ENCODE assay signal across 27 cellular contexts in genomic region chr11:44496391-44496790, GRCh38.
DNase-seq lines count a peak whose midpoint lies in the region; ATAC-seq, FAIRE-seq and TF ChIP-seq lines count a peak whose summit lies in the region.
"Had no signal": no experiment of that assay in that cellular context is flagged by ENCODE, and none has a peak within 500 bp of the region (broad histone marks: within the 10 kb centered on the region; RNA-seq: fewer than 3 reads in every experiment).

No MANE protein-coding gene starts in this region.

- no peak overlapping the region for H4K8ac ChIP-seq in mesendoderm (ENCODE audit: low read depth, low read length)

- no peak overlapping the region for H2BK120ac ChIP-seq in mesendoderm (ENCODE audit: low read depth, low read length)

- no peak overlapping the region for H3K4me2 ChIP-seq in mesendoderm (ENCODE audit: low read length)
- H3K4me2 ChIP-seq: A549; BLaER1 treated with 17β-estradiol and CSF1 and Interleukin-3, amounts not matched to agents 10 nM and 100 nM had no signal

- H3K9me3 ChIP-seq in WERI-Rb-1 (ENCODE audit: severe bottlenecking) (no peaks in the 10 kb centered on the region), heart right ventricle (no peaks in the 10 kb centered on the region), kidney (ENCODE audit: control insufficient read depth in 1 of 2, low read length in 2 of 2) (no peaks in the 10 kb centered on the region)
- H3K9me3 ChIP-seq: A549; BLaER1 treated with 17β-estradiol and CSF1 and Interleukin-3, amounts not matched to agents 10 nM and 100 nM; Caco-2 had no signal

- FAIRE-seq in D721Med (lab: Jason Lieb, UNC) (peak; percentile 55), kidney (lab: Jason Lieb, UNC) (no peak)
- FAIRE-seq: A549, GM12878, GM12892, GM18507 had no signal

- H3K4ac ChIP-seq in mesendoderm (ENCODE audit: low read depth, low read length), result no peak overlapping the region

- H3K27me3 ChIP-seq in WERI-Rb-1 (ENCODE audit: insufficient read depth, low read depth, severe bottlenecking) (peaks cover 5% of the 10 kb centered on the region), mesendoderm (ENCODE audit: insufficient read depth, low read length, poor library complexity) (no peaks in the 10 kb centered on the region), heart right ventricle (no peaks in the 10 kb centered on the region)
- H3K27me3 ChIP-seq: BLaER1 treated with 17β-estradiol and CSF1 and Interleukin-3, amounts not matched to agents 10 nM and 100 nM had no signal

- no peak overlapping the region for H4K5ac ChIP-seq in mesendoderm (ENCODE audit: low read length)

- no peak overlapping the region for H2BK5ac ChIP-seq in mesendoderm (ENCODE audit: low read length)

- no peaks in the 10 kb centered on the region for H3K79me1 ChIP-seq in mesendoderm (ENCODE audit: low read length)

- H3K36me3 ChIP-seq in WERI-Rb-1 (no peaks in the 10 kb centered on the region), mesendoderm (ENCODE audit: control insufficient read depth, insufficient read depth, low read length) (no peaks in the 10 kb centered on the region), heart right ventricle (no peaks in the 10 kb centered on the region), kidney (ENCODE audit: control insufficient read depth in 1 of 2, insufficient read depth in 2 of 2, low read length in 2 of 2) (no peaks in the 10 kb centered on the region)
- H3K36me3 ChIP-seq: BLaER1 treated with 17β-estradiol and CSF1 and Interleukin-3, amounts not matched to agents 10 nM and 100 nM had no signal

- no peak overlapping the region for H2AK5ac ChIP-seq in mesendoderm (ENCODE audit: low read length)

- H3K18ac ChIP-seq in mesendoderm (ENCODE audit: low read length), result no peak overlapping the region

- WGBS in mesendoderm (ENCODE audit: extremely low coverage, insufficient coverage, low lambda C conversion rate), result no CpG with 5 or more reads among the region's 3 CpGs
- WGBS in heart right ventricle, 2 donors, result 82 to 92% methylated on average over 3 of the region's 3 CpGs

- H3K9ac ChIP-seq in mesendoderm (ENCODE audit: low read length) (no peak overlapping the region), kidney (ENCODE audit: low read length in 2 of 2) (no peak overlapping the region)
- H3K9ac ChIP-seq: BLaER1 treated with 17β-estradiol and CSF1 and Interleukin-3, amounts not matched to agents 10 nM and 100 nM had no signal

- intact Hi-C loops in heart right ventricle (cut with DNase I) (no loop called here), kidney (cut with DNase I) (no loop called here)

- no peak for DNase-seq in D721Med (ENCODE audit: insufficient read length, low spot score)
- DNase-seq in NCI-H82 (lab: John Stamatoyannopoulos, UW), result peak; percentile 79
- DNase-seq in WERI-Rb-1, result peak; percentile 80
- peak; percentile 70 for DNase-seq in mesendoderm
- DNase-seq in heart right ventricle, result no peak
- DNase-seq in kidney, result no peak
- no peak for DNase-seq in activated naive CD4-positive, alpha-beta T cell treated with Interleukin-2 at 50 U/mL for 16 hours
- DNase-seq: AML-193; Caco-2; Calu3; CD4-positive, alpha-beta T cell; CD8-positive, alpha-beta T cell; DMS 273 treated with DMSO at 0.1 percent for 48 hours; DMS153; DMS53; DMS79; DND-41; EL; GDM1 had no signal

- no peak overlapping the region for H3K23ac ChIP-seq in mesendoderm (ENCODE audit: low read length)

- H3K27ac ChIP-seq in WERI-Rb-1 (no peak overlapping the region), mesendoderm (ENCODE audit: low read depth, low read length) (no peak overlapping the region), heart right ventricle (no peak overlapping the region), kidney (ENCODE audit: low read depth in 2 of 2, low read length in 2 of 2) (no peak overlapping the region)
- H3K27ac ChIP-seq: 22Rv1; A549; BLaER1 treated with 17β-estradiol and CSF1 and Interleukin-3, amounts not matched to agents 10 nM and 100 nM; C4-2B had no signal

- no peak for ATAC-seq in HG03378 (IDR thresholded peaks at IDR 0.05; ENCODE audit: unreplicated experiment)
- no peak for ATAC-seq in heart right ventricle
- ATAC-seq: A549; CD8-positive, alpha-beta T cell; GM12878 had no signal

- H3K56ac ChIP-seq in mesendoderm (ENCODE audit: low read length), result no peak overlapping the region

- H3K4me3 ChIP-seq in WERI-Rb-1 (ENCODE audit: low read depth, low read length) (no peak overlapping the region), mesendoderm (ENCODE audit: low read length) (no peak overlapping the region), heart right ventricle (no peak overlapping the region), kidney (ENCODE audit: low read length in 2 of 2) (no peak overlapping the region)
- H3K4me3 ChIP-seq: A549; BLaER1 treated with 17β-estradiol and CSF1 and Interleukin-3, amounts not matched to agents 10 nM and 100 nM; GM12878 had no signal

- no peak for TF ChIP-seq CTCF in D721Med (IDR thresholded peaks at IDR 0.05; ENCODE audit: insufficient read depth, missing control alignments)
- TF ChIP-seq CTCF in WERI-Rb-1 (IDR thresholded peaks at IDR 0.05; ENCODE audit: low read depth, low read length), result no peak
- TF ChIP-seq CTCF in heart right ventricle (IDR thresholded peaks at IDR 0.05), result no peak
- TF ChIP-seq CTCF in kidney (IDR thresholded peaks at IDR 0.05; ENCODE audit: borderline replicate concordance, extremely low read depth, insufficient read depth), result no peak

- no peak overlapping the region for H2BK15ac ChIP-seq in mesendoderm (replicated peaks; ENCODE audit: low read depth)

- no peaks in the 10 kb centered on the region for H3K79me2 ChIP-seq in mesendoderm (ENCODE audit: control insufficient read depth, insufficient read depth, low read length)

- H3K4me1 ChIP-seq in mesendoderm (ENCODE audit: control insufficient read depth, low read depth, low read length) (peaks cover 2% of the 10 kb centered on the region), heart right ventricle (no peaks in the 10 kb centered on the region), kidney (ENCODE audit: control insufficient read depth in 1 of 2, insufficient read depth in 1 of 2, low read depth in 1 of 2, low read length in 2 of 2) (no peaks in the 10 kb centered on the region)
- H3K4me1 ChIP-seq: A549; BLaER1 treated with 17β-estradiol and CSF1 and Interleukin-3, amounts not matched to agents 10 nM and 100 nM; Caco-2 had no signal

Comparison
In these comparisons a context has a peak if more than half of its experiments do, and no peak if none do; other contexts are left out.
1. DNase-seq: peak in NCI-H82 (single experiment), WERI-Rb-1 (single experiment) and mesendoderm (single experiment); none in D721Med (single experiment), heart right ventricle (0 of 2), kidney (single experiment) and activated naive CD4-positive, alpha-beta T cell treated with Interleukin-2 at 50 U/mL for 16 hours (single experiment).